21 cellular contexts compared by ENCODE assay signal in the genomic region with DNA sequence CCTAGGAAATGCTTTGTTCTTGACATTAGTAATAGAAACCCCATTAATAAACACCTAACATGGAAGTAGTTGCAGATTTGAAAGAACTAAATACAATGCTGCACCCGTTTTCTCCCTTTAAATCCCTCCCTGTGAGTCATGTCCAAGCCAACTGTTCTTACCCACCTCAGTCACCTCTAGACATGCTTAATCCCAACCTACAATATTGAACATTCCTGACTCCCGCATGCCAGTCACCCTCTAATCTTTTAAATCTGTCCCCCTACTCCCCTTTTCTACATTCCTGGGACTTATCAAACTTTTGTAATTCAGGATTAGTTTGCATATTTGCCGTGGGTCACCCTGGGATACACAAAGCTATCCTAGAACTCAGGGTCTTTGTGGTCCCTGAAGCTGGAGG.
DNase-seq lines count a peak whose midpoint lies in the region; ATAC-seq and TF ChIP-seq lines count a peak whose summit lies in the region.
"Had no signal": no experiment of that assay in that cellular context is flagged by ENCODE, and none has a peak within 500 bp of the region (broad histone marks: within the 10 kb centered on the region; RNA-seq: fewer than 3 reads in every experiment).

No MANE protein-coding gene starts in this region.

- TF ChIP-seq POLR2A in esophagus muscularis mucosa (IDR thresholded peaks at IDR 0.05; ENCODE audit: low read depth) (no peak), sigmoid colon (IDR thresholded peaks at IDR 0.05) (no peak)

- ATAC-seq in RWPE2 (ENCODE audit: low read depth) = no peak
- ATAC-seq in GM18502 (IDR thresholded peaks at IDR 0.05; ENCODE audit: poor library complexity, unreplicated experiment) = no peak
- ATAC-seq: activated CD8-positive, alpha-beta memory T cell treated with anti-CD3 and anti-CD28 coated beads, Interleukin-2, amount 10 ng/mL, durations not matched to agents 7 days and 5 days; heart right ventricle; natural killer cell had no signal

- H3K27me3 ChIP-seq in RWPE2 (ENCODE audit: insufficient read depth, poor library complexity, severe bottlenecking) (no peaks in the 10 kb centered on the region), esophagus muscularis mucosa (no peaks in the 10 kb centered on the region), sigmoid colon (no peaks in the 10 kb centered on the region)
- H3K27me3 ChIP-seq: heart right ventricle, tibial artery had no signal

- in situ Hi-C loops in ACHN (cut with HindIII; ENCODE audit: low pct_ligation_motif_present, low pct_unique_long_range_greater_than_20kb, low sequenced_read_pairs) = no loop called here

- 77% methylated on average over 3 of the region's 3 CpGs for WGBS in esophagus muscularis mucosa
- WGBS in sigmoid colon, 2 donors = 83 to 86% methylated on average over 3 of the region's 3 CpGs

- H3K9me3 Mint-ChIP-seq in T-helper 1 cell treated with Interleukin-12 subunit alpha and Interleukin-12 subunit beta and Interleukin-4 antibody, amounts not matched to agents 30 μg/mL and 1 μg/mL, for 36 hours = peaks cover 3% of the 10 kb centered on the region
- H3K9me3 Mint-ChIP-seq: activated T-helper 2 cell treated with anti-CD3 and anti-CD28 coated beads, Interferon-gamma antibody, Interleukin-2, Interleukin-4, amounts not matched to agents 10 μg/mL and 5 μg/mL and 100 μg/mL, durations not matched to agents 14 hours and 24 hours and 36 hours; natural killer cell had no signal

- H3K4me3 ChIP-seq in RWPE2 (ENCODE audit: severe bottlenecking) (no peak overlapping the region), esophagus muscularis mucosa (no peak overlapping the region), sigmoid colon (no peak overlapping the region)
- H3K4me3 ChIP-seq: heart right ventricle, tibial artery had no signal

- H3K27ac ChIP-seq in RWPE2 (ENCODE audit: poor library complexity, severe bottlenecking) (peak overlapping the region; percentile 98), esophagus muscularis mucosa (replicated peaks in 1 of 4) (no peak overlapping the region), sigmoid colon (peak overlapping the region in 3 of 4 donors; percentile 64 to 74 (median 67))
- H3K27ac ChIP-seq: heart right ventricle, tibial artery had no signal

- no peak overlapping the region for H3K27ac Mint-ChIP-seq in T-helper 1 cell treated with Interleukin-12 subunit alpha and Interleukin-12 subunit beta and Interleukin-4 antibody, amounts not matched to agents 30 μg/mL and 1 μg/mL, for 36 hours
- H3K27ac Mint-ChIP-seq: activated CD8-positive, alpha-beta memory T cell treated with anti-CD3 and anti-CD28 coated beads, Interleukin-2, amount 10 ng/mL, durations not matched to agents 7 days and 5 days; activated T-helper 2 cell treated with anti-CD3 and anti-CD28 coated beads, Interferon-gamma antibody, Interleukin-2, Interleukin-4, amounts not matched to agents 10 μg/mL and 5 μg/mL and 100 μg/mL, durations not matched to agents 14 hours and 24 hours and 36 hours; natural killer cell had no signal

- peaks cover 24% of the 10 kb centered on the region for H3K27me3 Mint-ChIP-seq in T-helper 1 cell treated with Interleukin-12 subunit alpha and Interleukin-12 subunit beta and Interleukin-4 antibody, amounts not matched to agents 30 μg/mL and 1 μg/mL, for 36 hours (ENCODE audit: low read depth)

- H3K36me3 Mint-ChIP-seq in T-helper 1 cell treated with Interleukin-12 subunit alpha and Interleukin-12 subunit beta and Interleukin-4 antibody, amounts not matched to agents 30 μg/mL and 1 μg/mL, for 36 hours (ENCODE audit: low read depth) = peaks cover 3% of the 10 kb centered on the region
- H3K36me3 Mint-ChIP-seq: activated CD8-positive, alpha-beta memory T cell treated with anti-CD3 and anti-CD28 coated beads, Interleukin-2, amount 10 ng/mL, durations not matched to agents 7 days and 5 days; natural killer cell had no signal

- TF ChIP-seq EP300 in esophagus muscularis mucosa (IDR thresholded peaks at IDR 0.05) (no peak), sigmoid colon (IDR thresholded peaks at IDR 0.05) (no peak)

- H3K4me1 ChIP-seq in RWPE2 (ENCODE audit: insufficient read depth, poor library complexity, severe bottlenecking) = peaks cover 53% of the 10 kb centered on the region
- H3K4me1 ChIP-seq in esophagus muscularis mucosa = peaks cover 6 to 21% (median 15%) of the 10 kb centered on the region in 4 donors
- H3K4me1 ChIP-seq in sigmoid colon = peaks cover 0 to 17% (median 16%) of the 10 kb centered on the region in 4 donors

- H3K4me1 Mint-ChIP-seq in T-helper 1 cell treated with Interleukin-12 subunit alpha and Interleukin-12 subunit beta and Interleukin-4 antibody, amounts not matched to agents 30 μg/mL and 1 μg/mL, for 36 hours (ENCODE audit: low read depth) = peaks cover 19% of the 10 kb centered on the region

- no peaks in the 10 kb centered on the region for H3K36me3 ChIP-seq in RWPE2 (ENCODE audit: low read depth)
- no peaks in the 10 kb centered on the region for H3K36me3 ChIP-seq in esophagus muscularis mucosa
- H3K36me3 ChIP-seq in sigmoid colon = no peaks in the 10 kb centered on the region
- H3K36me3 ChIP-seq: heart right ventricle, tibial artery had no signal

- no peak for TF ChIP-seq CTCF in RWPE2 (IDR thresholded peaks at IDR 0.05; ENCODE audit: poor library complexity, severe bottlenecking)
- no peak for TF ChIP-seq CTCF in esophagus muscularis mucosa (IDR thresholded peaks at IDR 0.05)
- TF ChIP-seq CTCF in sigmoid colon (IDR thresholded peaks at IDR 0.05) = no peak

- DNase-seq in T-helper 1 cell = no peak
- DNase-seq in RWPE2 (ENCODE audit: low spot score) = no peak
- peak; percentile 39 for DNase-seq in esophagus muscularis mucosa (ENCODE audit: extremely low spot score)
- DNase-seq in sigmoid colon = no peak
- DNase-seq in ACHN = no peak
- no peak for DNase-seq in superior temporal gyrus (ENCODE audit: extremely low spot score)
- DNase-seq: 8988T; activated CD8-positive, alpha-beta memory T cell treated with anti-CD3 and anti-CD28 coated beads, Interleukin-2, amount 10 ng/mL, durations not matched to agents 7 days and 5 days; C1 segment of cervical spinal cord; DMS 273 treated with DMSO at 0.1 percent for 48 hours; effector CD4-positive, alpha-beta T cell; heart right ventricle; natural killer cell; NCI-H1930; NCI-H446 treated with DMSO at 0.1 percent for 48 hours; stimulated activated naive CD4-positive, alpha-beta T cell; T1000; tibial artery had no signal

- H3K4me3 Mint-ChIP-seq in T-helper 1 cell treated with Interleukin-12 subunit alpha and Interleukin-12 subunit beta and Interleukin-4 antibody, amounts not matched to agents 30 μg/mL and 1 μg/mL, for 36 hours = peak overlapping the region; percentile 19
- H3K4me3 Mint-ChIP-seq: activated CD8-positive, alpha-beta memory T cell treated with anti-CD3 and anti-CD28 coated beads, Interleukin-2, amount 10 ng/mL, durations not matched to agents 7 days and 5 days; natural killer cell had no signal

- intact Hi-C loops in esophagus muscularis mucosa (cut with DNase I) (no loop called here), sigmoid colon (cut with DNase I) (loop anchor here (5.0 kb wide), 2 partner anchors 52 to 372 kb away; a partner anchor contains a TSS)

- H3K9me3 ChIP-seq in RWPE2 (ENCODE audit: severe bottlenecking) (no peaks in the 10 kb centered on the region), esophagus muscularis mucosa (no peaks in the 10 kb centered on the region), sigmoid colon (no peaks in the 10 kb centered on the region)
- H3K9me3 ChIP-seq: heart right ventricle, tibial artery had no signal

Comparison
In these comparisons a context has a peak if more than half of its experiments do, and no peak if none do; other contexts are left out.
1. H3K27ac ChIP-seq: peak in RWPE2 (single experiment) and sigmoid colon (3 of 4); none in esophagus muscularis mucosa (0 of 4).